ENCODE assay signal across 11 cellular contexts in the genomic region with DNA sequence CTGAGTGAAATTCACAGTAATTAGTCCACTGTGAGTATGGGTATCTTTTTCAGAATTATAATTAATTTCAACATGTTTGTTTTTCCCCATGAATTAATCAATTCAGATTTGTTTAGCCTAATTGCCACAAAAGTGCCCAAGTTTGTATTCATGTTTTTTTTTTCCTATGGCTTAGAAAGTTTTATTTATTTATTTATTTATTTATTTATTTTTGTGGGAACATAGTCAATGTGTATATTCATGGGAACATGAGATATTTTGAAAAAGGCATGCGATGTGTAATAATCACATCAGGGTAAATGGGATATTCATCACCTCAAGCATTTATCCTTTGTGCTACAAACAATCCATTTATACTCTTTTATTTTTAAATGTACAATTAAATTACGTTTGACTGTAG.
"Had no signal": no experiment of that assay in that cellular context is flagged by ENCODE, and none has a peak within 500 bp of the region (broad histone marks: within the 10 kb centered on the region; RNA-seq: fewer than 3 reads in every experiment).

No MANE protein-coding gene starts in this region.

- H3K4me3 ChIP-seq: GM23338 had no signal

- H3K27ac ChIP-seq: HL-60, KMS-11 had no signal

- H3K4me1 Mint-ChIP-seq: GM23338, H9, IgD-negative memory B cell had no signal

- ATAC-seq: GM23338, HepG2 had no signal

- DNase-seq: H9, HCEC 1CT, HFFc6, KBM-7 had no signal

- H3K36me3 Mint-ChIP-seq: IgD-negative memory B cell had no signal

- FAIRE-seq: H1, H54, HepG2 had no signal

- H3K27ac Mint-ChIP-seq: GM23338, H9, HFFc6, IgD-negative memory B cell had no signal

- H3K4me3 Mint-ChIP-seq: GM23338, H9, HFFc6, IgD-negative memory B cell had no signal
